In the genomic region with DNA sequence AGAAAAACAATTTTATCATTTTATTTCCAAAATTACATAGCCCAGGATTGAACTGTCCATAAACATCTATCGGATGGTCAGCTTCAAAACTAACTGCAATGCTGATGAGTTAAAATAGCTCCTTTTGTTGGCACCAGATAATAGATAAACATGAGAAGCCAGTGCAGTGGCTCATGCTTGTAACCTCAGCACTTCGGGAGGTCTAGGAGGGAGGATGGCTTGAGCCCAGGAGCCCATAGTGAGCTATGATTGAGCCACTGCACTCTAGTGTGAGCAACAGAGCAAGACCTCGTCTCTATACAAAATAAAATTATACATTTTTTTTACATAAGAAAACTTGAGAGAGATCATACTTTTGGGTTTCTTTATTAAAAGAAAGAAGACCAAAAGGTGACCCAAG, we compare ENCODE assay signal across 8 cellular contexts. TPM values are rescaled to one million over a fixed set of nuclear protein-coding genes. Genes with fewer than 3 reads are reported as not detected.
DNase-seq lines count a peak whose midpoint lies in the region; ATAC-seq, FAIRE-seq and TF ChIP-seq lines count a peak whose summit lies in the region.

No MANE protein-coding gene starts in this region.

- DNase-seq in RCC 7860 (ENCODE audit: low spot score) (peak; percentile 73), esophagus muscularis mucosa (ENCODE audit: extremely low spot score) (no peak), osteoblast (ENCODE audit: insufficient read length, low spot score, missing footprints) (no peak), midbrain (lab: John Stamatoyannopoulos, UW) (no peak), NCI-H1417 (lab: John Stamatoyannopoulos, UW) (no peak)
- no peak for DNase-seq in stimulated activated naive CD4-positive, alpha-beta T cell (lab: John Stamatoyannopoulos, UW)
- no peak for DNase-seq in stimulated activated CD4-positive, alpha-beta T cell treated with anti-CD3 and anti-CD28 coated beads, Interleukin-4, amount 100 ng/mL, for 24 hours

- H3K9me3 ChIP-seq in esophagus muscularis mucosa (no peaks in the 10 kb centered on the region), osteoblast (ENCODE audit: low read depth, low read length) (no peaks in the 10 kb centered on the region)

- peak; percentile 18 for ATAC-seq in GM19395 (IDR thresholded peaks at IDR 0.05; ENCODE audit: unreplicated experiment)

- no peaks in the 10 kb centered on the region for H3K36me3 ChIP-seq in esophagus muscularis mucosa
- no peaks in the 10 kb centered on the region for H3K36me3 ChIP-seq in osteoblast (ENCODE audit: insufficient read depth, low read length)

- intact Hi-C loops in esophagus muscularis mucosa (cut with DNase I) = loop anchor here (1.0 kb wide), 1 partner anchor 35 kb away; a partner anchor contains a TSS

- H2AFZ ChIP-seq in osteoblast (ENCODE audit: low read length) = peak overlapping the region; percentile 68

- H4K20me1 ChIP-seq in osteoblast (ENCODE audit: insufficient read depth, low read length) = no peaks in the 10 kb centered on the region

- TF ChIP-seq CTCF in esophagus muscularis mucosa (IDR thresholded peaks at IDR 0.05) (no peak), osteoblast (IDR thresholded peaks at IDR 0.05; ENCODE audit: extremely low read depth, low read depth, low read length) (no peak)

- peak overlapping the region; percentile 86 for H3K4me2 ChIP-seq in osteoblast (ENCODE audit: insufficient read depth, low read length)

- H3K27me3 ChIP-seq in esophagus muscularis mucosa (no peaks in the 10 kb centered on the region), osteoblast (ENCODE audit: insufficient read depth, low read length) (no peaks in the 10 kb centered on the region)

- peak overlapping the region; percentile 89 to 95 (median 95) for H3K27ac ChIP-seq in esophagus muscularis mucosa (replicated peaks in 1 of 4)
- peak overlapping the region; percentile 94 for H3K27ac ChIP-seq in osteoblast (ENCODE audit: low read depth, low read length)

- H3K4me1 ChIP-seq in esophagus muscularis mucosa (peaks cover 17 to 60% (median 52%) of the 10 kb centered on the region in 4 donors), osteoblast (ENCODE audit: insufficient read depth, low read length) (peaks cover 36% of the 10 kb centered on the region)

- FAIRE-seq in RCC 7860 (lab: Jason Lieb, UNC) = no peak

- WGBS in esophagus muscularis mucosa = 17% methylated on average over 3 of the region's 3 CpGs

- TF ChIP-seq POLR2A in esophagus muscularis mucosa (IDR thresholded peaks at IDR 0.05; ENCODE audit: low read depth) = no peak

- TF ChIP-seq EP300 in esophagus muscularis mucosa (IDR thresholded peaks at IDR 0.05) = no peak

- no peaks in the 10 kb centered on the region for H3K79me2 ChIP-seq in osteoblast (ENCODE audit: insufficient read depth, low read length)

- H3K4me3 ChIP-seq in esophagus muscularis mucosa (peak overlapping the region; percentile 57 to 67 (median 62)), osteoblast (ENCODE audit: insufficient read depth, low read length) (peak overlapping the region; percentile 71)

RNA-seq across cellular contexts. Expression of a gene that starts 34.6 kb away (rescaled TPM):
- total RNA-seq in esophagus muscularis mucosa (100 to 1,000 TPM in 3 of 4 donors, 10 to 100 TPM in 1; 90.1 to 317 (median 165) TPM), osteoblast (11.2 and 14.4 TPM in 2 replicates)

RNA-seq across cellular contexts. Expression of a gene that starts 38.6 kb away (rescaled TPM):
- total RNA-seq in esophagus muscularis mucosa = 10 to 100 TPM; 10.9 to 30.2 (median 24.4) TPM
- total RNA-seq in osteoblast = 38.0 and 44.5 TPM in 2 replicates
